In genomic region chr1:217443845-217444244, GRCh38 we compare ENCODE assay signal across 24 cellular contexts.
"Had no signal": no experiment of that assay in that cellular context is flagged by ENCODE, and none has a peak within 500 bp of the region (broad histone marks: within the 10 kb centered on the region; RNA-seq: fewer than 3 reads in every experiment).

No MANE protein-coding gene starts in this region.

- H3K4me3 ChIP-seq: colonic mucosa, esophagus squamous epithelium, gastrocnemius medialis, heart right ventricle, left lung, lower lobe of right lung had no signal

- H3K36me3 ChIP-seq: colonic mucosa, gastrocnemius medialis had no signal

- H3K27ac Mint-ChIP-seq: dendritic cell treated with granulocyte-macrophage colony-stimulating factor and Interleukin-4, amounts not matched to agents 40 ng/mL and 50 ng/mL, for 4 days; effector memory CD8-positive, alpha-beta T cell; endodermal cell; naive thymus-derived CD4-positive, alpha-beta T cell had no signal

- H3K4me1 Mint-ChIP-seq: naive thymus-derived CD4-positive, alpha-beta T cell had no signal

- H3K4me3 Mint-ChIP-seq: dendritic cell treated with granulocyte-macrophage colony-stimulating factor and Interleukin-4, amounts not matched to agents 40 ng/mL and 50 ng/mL, for 4 days; effector memory CD8-positive, alpha-beta T cell; endodermal cell; naive thymus-derived CD4-positive, alpha-beta T cell had no signal

- H3K27me3 ChIP-seq: colonic mucosa, esophagus squamous epithelium, gastrocnemius medialis, heart right ventricle, left lung had no signal

- H3K9me3 ChIP-seq: colonic mucosa, esophagus squamous epithelium, gastrocnemius medialis, lower lobe of right lung had no signal

- H3K4me1 ChIP-seq: colonic mucosa, esophagus squamous epithelium, gastrocnemius medialis, heart right ventricle, left lung, lower lobe of right lung had no signal

- H3K27ac ChIP-seq: colonic mucosa, epithelial cell of prostate, esophagus squamous epithelium, gastrocnemius medialis, heart right ventricle, left lung, lower lobe of right lung had no signal

- DNase-seq: colonic mucosa; cortex of kidney; effector CD8-positive, alpha-beta T cell; effector memory CD8-positive, alpha-beta T cell; endodermal cell; erythroblast; esophagus squamous epithelium; foreskin fibroblast; foreskin melanocyte; gastrocnemius medialis; glutamatergic neuron; head of caudate nucleus; heart right ventricle; hippocampal formation; left cardiac atrium; left lung; left ventricle myocardium superior; lower lobe of right lung; mesenchymal stem cell; midbrain; naive thymus-derived CD4-positive, alpha-beta T cell had no signal

- H3K27me3 Mint-ChIP-seq: dendritic cell treated with granulocyte-macrophage colony-stimulating factor and Interleukin-4, amounts not matched to agents 40 ng/mL and 50 ng/mL, for 4 days; effector memory CD8-positive, alpha-beta T cell; naive thymus-derived CD4-positive, alpha-beta T cell had no signal

- ATAC-seq: effector memory CD8-positive, alpha-beta T cell; esophagus mucosa; gastrocnemius medialis; heart right ventricle; left cardiac atrium; left lung; left ventricle myocardium superior; lower lobe of right lung; naive thymus-derived CD4-positive, alpha-beta T cell had no signal
